In genomic region chr5:168315416-168315990, GRCh38 we compare ENCODE assay signal across 13 cellular contexts. TPM values are rescaled to one million over a fixed set of nuclear protein-coding genes. Genes with fewer than 3 reads are reported as not detected.
DNase-seq lines count a peak whose midpoint lies in the region; ATAC-seq and TF ChIP-seq lines count a peak whose summit lies in the region.
"Had no signal": no experiment of that assay in that cellular context is flagged by ENCODE, and none has a peak within 500 bp of the region (broad histone marks: within the 10 kb centered on the region; RNA-seq: fewer than 3 reads in every experiment).

No MANE protein-coding gene starts in this region.

- H4K8ac ChIP-seq in IMR-90 (ENCODE audit: low read depth in 2 of 2, low read length in 2 of 2) = peak overlapping the region; percentile 57 to 82

- H3K36me3 ChIP-seq in IMR-90 (ENCODE audit: control insufficient read depth, insufficient read depth, low read length) (no peaks in the 10 kb centered on the region), colonic mucosa (no peaks in the 10 kb centered on the region), mesodermal cell (ENCODE audit: control insufficient read depth, insufficient read depth, low read length) (no peaks in the 10 kb centered on the region), stomach (no peaks in the 10 kb centered on the region)
- H3K36me3 ChIP-seq: esophagus muscularis mucosa had no signal

- TF ChIP-seq EP300 in stomach (IDR thresholded peaks at IDR 0.05) = no peak

- H3K9ac ChIP-seq in IMR-90 (ENCODE audit: low read depth, low read length) = peak overlapping the region; percentile 46; the same call in 1 of the 2 replicates
- peak overlapping the region; percentile 27 to 58 for H3K9ac ChIP-seq in colonic mucosa (ENCODE audit: low read depth in 2 of 2, low read length in 2 of 2)

- peak overlapping the region; percentile 91 for H2BK15ac ChIP-seq in IMR-90 (ENCODE audit: low read depth, low read length)

- H3K18ac ChIP-seq in IMR-90 (ENCODE audit: low read depth, low read length) = peak overlapping the region; percentile 83

- ATAC-seq in IMR-90 (ENCODE audit: low read depth) (no peak), GM21717 (IDR thresholded peaks at IDR 0.05; ENCODE audit: unreplicated experiment) (no peak), HG02763 (IDR thresholded peaks at IDR 0.05; ENCODE audit: unreplicated experiment) (no peak), HG03097 (IDR thresholded peaks at IDR 0.05; ENCODE audit: low FRiP score, unreplicated experiment) (no peak), GM21825 (IDR thresholded peaks at IDR 0.05; ENCODE audit: unreplicated experiment) (no peak)
- ATAC-seq: CD8-positive, alpha-beta T cell had no signal

- dilution Hi-C loops in IMR-90 (cut with HindIII; ENCODE audit: low sequenced_read_pairs, unreplicated experiment) = no loop called here

- peaks cover 29% of the 10 kb centered on the region for H3K9me1 ChIP-seq in IMR-90 (ENCODE audit: insufficient read depth, low read length)

- H3K4me1 ChIP-seq in IMR-90 (ENCODE audit: control insufficient read depth, insufficient read depth, low read length) (peaks cover 29% of the 10 kb centered on the region), colonic mucosa (peaks cover 6% of the 10 kb centered on the region), mesodermal cell (ENCODE audit: control insufficient read depth, insufficient read depth, low read length, poor library complexity, severe bottlenecking) (peaks cover 40% of the 10 kb centered on the region), stomach (peaks cover 21 to 54% (median 37%) of the 10 kb centered on the region in 4 donors)

- peak overlapping the region; percentile 94 for H2BK20ac ChIP-seq in IMR-90 (ENCODE audit: low read depth, low read length)

- peak overlapping the region; percentile 1; the same call in 1 of the 2 replicates for H3K4me2 ChIP-seq in IMR-90 (ENCODE audit: low read depth, low read length)

- no peak overlapping the region for H3K4me3 ChIP-seq in IMR-90 (ENCODE audit: insufficient read depth, low read depth, low read length)
- no peak overlapping the region for H3K4me3 ChIP-seq in colonic mucosa
- no peak overlapping the region for H3K4me3 ChIP-seq in mesodermal cell (ENCODE audit: extremely low read depth, insufficient read depth, low read length, poor library complexity, severe bottlenecking)
- no peak overlapping the region for H3K4me3 ChIP-seq in stomach
- H3K4me3 ChIP-seq: esophagus muscularis mucosa had no signal

- peak overlapping the region; percentile 73 for H3K56ac ChIP-seq in IMR-90 (ENCODE audit: extremely low read depth, insufficient read depth, low read length)

- peaks cover 17 to 46% of the 10 kb centered on the region in 2 experiments; a peak in 3 of 4 replicates for H3K79me1 ChIP-seq in IMR-90 (ENCODE audit: low read depth in 1 of 2, low read length in 2 of 2)

- peak overlapping the region; percentile 95 for H2BK5ac ChIP-seq in IMR-90 (ENCODE audit: low read depth, low read length, poor library complexity, severe bottlenecking)

- peak overlapping the region; percentile 99 for H2AK5ac ChIP-seq in IMR-90 (ENCODE audit: low read depth, low read length)

- intact Hi-C loops in IMR-90 (cut with micrococcal nuclease) = loop anchor here (2.0 kb wide), 3 partner anchors 21 to 49 kb away; no protein-coding TSS in a partner anchor
- intact Hi-C loops in colonic mucosa (cut with DNase I) = no loop called here
- intact Hi-C loops in stomach (cut with DNase I; ENCODE audit: low total_unique reads) = no loop called here

- H4K91ac ChIP-seq in IMR-90 (ENCODE audit: insufficient read depth, low read depth, low read length) = peak overlapping the region; percentile 98

- DNase-seq in IMR-90 (no peak), colonic mucosa (no peak), stomach (no peak)
- DNase-seq: activated CD4-positive, alpha-beta memory T cell treated with anti-CD3 and anti-CD28 coated beads, Interleukin-2, amount 10 ng/mL, durations not matched to agents 7 days and 5 days; activated gamma-delta T cell treated with Interleukin-2 at 50 U/mL for 16 hours; CD8-positive, alpha-beta T cell had no signal

- H2AFZ ChIP-seq in IMR-90 (replicated peaks; ENCODE audit: low read length, poor library complexity) = peak overlapping the region; percentile 1

- POLR2A ChIA-PET in IMR-90 (lab: Charles Lee; ENCODE audit: unreplicated experiment) = no interaction called here

- H3K27me3 ChIP-seq in IMR-90 (ENCODE audit: control insufficient read depth, insufficient read depth, low read length) (no peaks in the 10 kb centered on the region), colonic mucosa (no peaks in the 10 kb centered on the region), stomach (no peaks in the 10 kb centered on the region)
- H3K27me3 ChIP-seq: esophagus muscularis mucosa had no signal

- H3K9me3 ChIP-seq in IMR-90 (ENCODE audit: control insufficient read depth, insufficient read depth, low read length) (no peaks in the 10 kb centered on the region), colonic mucosa (no peaks in the 10 kb centered on the region), mesodermal cell (ENCODE audit: control insufficient read depth, low read length) (no peaks in the 10 kb centered on the region), stomach (no peaks in the 10 kb centered on the region)
- H3K9me3 ChIP-seq: esophagus muscularis mucosa had no signal

- CTCF ChIA-PET in IMR-90 (lab: Yijun Ruan, JAX) = no interaction called here

- no peaks in the 10 kb centered on the region for H4K20me1 ChIP-seq in IMR-90 (ENCODE audit: insufficient read depth, low read length)

- H2AK9ac ChIP-seq in IMR-90 (replicated peaks; ENCODE audit: low read depth, low read length, poor library complexity) = peak overlapping the region; percentile 80

- no peak for TF ChIP-seq CTCF in IMR-90 (conservative IDR thresholded peaks at IDR 0.05; ENCODE audit: low read depth, low read length)
- TF ChIP-seq CTCF in colonic mucosa (IDR thresholded peaks at IDR 0.05) = no peak
- no peak for TF ChIP-seq CTCF in stomach (IDR thresholded peaks at IDR 0.05)

- H3K4ac ChIP-seq in IMR-90 (ENCODE audit: low read depth, low read length) = peak overlapping the region; percentile 99

- H3K27ac ChIP-seq in IMR-90 (ENCODE audit: insufficient read depth, low read length) (peak overlapping the region; percentile 75), colonic mucosa (peak overlapping the region; percentile 58), mesodermal cell (ENCODE audit: low read depth, low read length, severe bottlenecking) (peak overlapping the region; percentile 93), stomach (peak overlapping the region; percentile 77 to 92 (median 85))
- H3K27ac ChIP-seq: esophagus muscularis mucosa had no signal

- peak overlapping the region; percentile 96 for H4K5ac ChIP-seq in IMR-90 (ENCODE audit: low read depth, low read length)

- H3K23ac ChIP-seq in IMR-90 (ENCODE audit: low read depth, low read length) = peak overlapping the region; percentile 87

- TF ChIP-seq RAD21 in IMR-90 (IDR thresholded peaks at IDR 0.05; ENCODE audit: low read length) = no peak

- in situ Hi-C loops in IMR-90 (cut with MboI; ENCODE audit: low sequenced_read_pairs) = no loop called here

- no peak for TF ChIP-seq POLR2A in IMR-90 (IDR thresholded peaks at IDR 0.05; ENCODE audit: low read depth, low read length)
- no peak for TF ChIP-seq POLR2A in stomach (IDR thresholded peaks at IDR 0.05)

- H2BK120ac ChIP-seq in IMR-90 (ENCODE audit: low read depth, low read length) = peak overlapping the region; percentile 99

- H3K14ac ChIP-seq in IMR-90 (replicated peaks; ENCODE audit: low read depth, low read length) = peak overlapping the region; percentile 97

- no TSS peak for BruUV-seq in IMR-90 (replicated peaks; lab: Mats Ljungman, UMichigan)

- 95% methylated on average over 3 of the region's 10 CpGs; no CpG with 5 or more reads in 1 of the 2 experiments for WGBS in IMR-90 (ENCODE audit: extremely low coverage in 2 of 2, insufficient read length in 1 of 2), 2 experiments
- 93 to 98% methylated on average over 9 to 10 of the region's 10 CpGs for WGBS in mesodermal cell (ENCODE audit: insufficient coverage in 2 of 2), 2 experiments
- WGBS in stomach, 5 donors = 39 to 59% (median 50%) methylated on average over 10 of the region's 10 CpGs

TF ChIP-seq in IMR-90, 13 proteins besides CTCF, POLR2A, EP300 and RAD21:
- TF ChIP-seq BHLHE40 (IDR thresholded peaks at IDR 0.05; ENCODE audit: low read depth, low read length) = no peak
- no peak for TF ChIP-seq CHD1 (IDR thresholded peaks at IDR 0.05; ENCODE audit: low read depth, low read length)
- no peak for TF ChIP-seq CEBPB (IDR thresholded peaks at IDR 0.05; ENCODE audit: low read depth, low read length)
- no peak for TF ChIP-seq ELK1 (IDR thresholded peaks at IDR 0.05; ENCODE audit: borderline replicate concordance, low read depth, low read length)
- TF ChIP-seq RFX5 (IDR thresholded peaks at IDR 0.05; ENCODE audit: low read depth, low read length) = no peak
- TF ChIP-seq NFE2L2 (IDR thresholded peaks at IDR 0.05; ENCODE audit: low read depth, low read length) = no peak
- no peak for TF ChIP-seq MAZ (IDR thresholded peaks at IDR 0.05; ENCODE audit: borderline replicate concordance, low read depth, low read length)

RNA-seq across cellular contexts. Expression of gene WWC1, which starts 24.1 kb away (rescaled TPM):
- total RNA-seq in IMR-90 (2012; rRNA removed) (9.1 and 10.3 TPM in 2 replicates), colonic mucosa (10 to 100 TPM; 15.3 to 33.3 TPM), stomach (10 to 100 TPM; 18.1 to 82.6 (median 37.4) TPM)
- polyA plus RNA-seq in IMR-90 (2012; rRNA removed) (10.1 and 10.3 TPM in 2 replicates), stomach (10 to 100 TPM; 11.3 to 45.5 (median 16.6) TPM)
- 6.8 TPM in 2 replicates for polyA plus RNA-seq in IMR-90 (2012; cell fraction: cytosol; rRNA removed)
- 5.9 and 8.3 TPM in 2 replicates for polyA plus RNA-seq in IMR-90 (2012; cell fraction: nucleus; rRNA removed; ENCODE audit: low replicate concordance)
- 11.4 TPM for polyA plus RNA-seq in mesodermal cell (2013, experiment 1 of 2)
- 8.2 TPM for polyA plus RNA-seq in mesodermal cell (2013, experiment 2 of 2)
- total RNA-seq: activated CD4-positive, alpha-beta memory T cell treated with anti-CD3 and anti-CD28 coated beads, Interleukin-2, amount 10 ng/mL, durations not matched to agents 7 days and 5 days; CD8-positive, alpha-beta T cell; OCI-LY7 had no signal
